8 cellular contexts compared by ENCODE assay signal in genomic region chrX:40153335-40154221, GRCh38. TPM values are rescaled to one million over a fixed set of nuclear protein-coding genes. Genes with fewer than 3 reads are reported as not detected.
DNase-seq lines count a peak whose midpoint lies in the region; ATAC-seq lines count a peak whose summit lies in the region.

No MANE protein-coding gene starts in this region.

- peak overlapping the region; percentile 50 for H3K27ac ChIP-seq in temporal lobe (ENCODE audit: low read depth, low read length)

- H3K9me3 Mint-ChIP-seq in effector memory CD8-positive, alpha-beta T cell = no peaks in the 10 kb centered on the region

- H3K4me3 Mint-ChIP-seq in effector memory CD8-positive, alpha-beta T cell = peak overlapping the region; percentile 84 to 85

- no peaks in the 10 kb centered on the region for H3K27me3 Mint-ChIP-seq in effector memory CD8-positive, alpha-beta T cell

- peaks cover 5 to 10% of the 10 kb centered on the region in 2 donors for H3K4me1 Mint-ChIP-seq in effector memory CD8-positive, alpha-beta T cell (ENCODE audit: low read depth in 2 of 2)

- peak; percentile 82 for DNase-seq in DMS53 (lab: John Stamatoyannopoulos, UW)
- peak; percentile 73 for DNase-seq in MV-4-11 (lab: John Stamatoyannopoulos, UW)
- DNase-seq in effector memory CD8-positive, alpha-beta T cell = peak in 2 of 3 experiments; percentile 29 to 32
- DNase-seq in midbrain (lab: John Stamatoyannopoulos, UW) = peak; percentile 38
- no peak for DNase-seq in foreskin melanocyte

- H3K36me3 Mint-ChIP-seq in effector memory CD8-positive, alpha-beta T cell (ENCODE audit: insufficient read depth) = peaks cover 8% of the 10 kb centered on the region

- ATAC-seq in GM21447 (IDR thresholded peaks at IDR 0.05; ENCODE audit: unreplicated experiment) = peak; percentile 68
- ATAC-seq in activated CD4-positive, CD25-positive, alpha-beta regulatory T cell treated with anti-CD3 and anti-CD28 coated beads, Interleukin-2, amount 50 U/mL, for 24 hours = peak; percentile 45 to 68
- peak; percentile 66 for ATAC-seq in effector memory CD8-positive, alpha-beta T cell (replicated peaks)

- H3K27ac Mint-ChIP-seq in effector memory CD8-positive, alpha-beta T cell = peak overlapping the region; percentile 20 to 38

RNA-seq across cellular contexts. Expression of gene BCOR, which starts 55.8 kb away (rescaled TPM):
- 36.1 TPM for total RNA-seq in temporal lobe
